15 cellular contexts compared by ENCODE assay signal in the genomic region with DNA sequence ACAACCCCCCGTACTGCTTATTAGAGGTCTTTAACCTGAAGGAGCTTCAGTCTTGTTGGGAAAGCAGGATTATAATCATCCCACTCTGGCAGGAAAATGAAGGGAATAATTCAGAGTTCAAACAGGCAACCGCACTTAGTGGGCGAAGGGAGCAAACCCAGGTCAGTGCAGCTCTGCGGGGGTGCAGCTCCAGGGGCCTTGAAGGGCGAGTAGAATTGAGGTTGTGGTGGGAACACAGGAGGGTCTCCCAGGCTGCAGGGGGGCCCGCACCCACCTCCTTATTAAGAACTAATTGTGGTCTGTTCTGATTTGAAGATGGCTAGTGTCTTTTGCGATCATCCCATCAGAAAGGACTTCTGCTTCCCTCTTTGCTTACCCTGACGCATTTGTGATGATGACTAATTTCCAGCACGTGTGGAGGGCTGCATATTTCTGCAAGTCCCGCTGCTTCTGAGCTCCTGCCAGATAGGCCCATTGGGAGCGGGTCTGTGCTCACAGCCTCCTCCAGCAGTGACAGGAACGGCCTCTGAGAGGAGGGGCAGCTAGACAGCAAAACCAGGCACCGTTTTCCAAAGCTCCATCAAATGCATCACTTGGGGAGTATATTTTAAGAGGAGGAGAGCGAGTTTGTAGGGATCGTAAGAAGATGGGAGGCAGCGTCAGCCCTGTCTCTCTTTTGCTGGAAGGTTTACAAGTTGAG.
A peak's percentile ranks its signal among the peaks of the same experiment; 100 is the strongest.
DNase-seq lines count a peak whose midpoint lies in the region; ATAC-seq and TF ChIP-seq lines count a peak whose summit lies in the region.
"Had no signal": no experiment of that assay in that cellular context is flagged by ENCODE, and none has a peak within 500 bp of the region (broad histone marks: within the 10 kb centered on the region; RNA-seq: fewer than 3 reads in every experiment).

No MANE protein-coding gene starts in this region.

- intact Hi-C loops in sciatic nerve (cut with DNase I) = no loop called here
- intact Hi-C loops in lower lobe of right lung (cut with DNase I) = no loop called here

- no peaks in the 10 kb centered on the region for H3K9me3 Mint-ChIP-seq in activated T-helper 17 cell treated with anti-CD3 and anti-CD28 coated beads, Interleukin-2, amount 50 U/mL, for 72 hours

- no peaks in the 10 kb centered on the region for H3K4me1 ChIP-seq in lower lobe of right lung

- DNase-seq in ELF-1 (ENCODE audit: low read depth, low spot score) = peak; percentile 32
- DNase-seq in RKO (ENCODE audit: low spot score) = peak; percentile 52
- peak; percentile 28 for DNase-seq in fibroblast of gingiva (ENCODE audit: low read depth)
- DNase-seq in sciatic nerve (ENCODE audit: low spot score) = no peak
- no peak for DNase-seq in lower lobe of right lung
- DNase-seq in hippocampal formation (lab: John Stamatoyannopoulos, UW) = no peak
- no peak for DNase-seq in stimulated activated naive CD4-positive, alpha-beta T cell (lab: John Stamatoyannopoulos, UW)
- DNase-seq: activated CD4-positive, alpha-beta memory T cell treated with anti-CD3 and anti-CD28 coated beads, Interleukin-2, amount 10 ng/mL, durations not matched to agents 7 days and 5 days; activated gamma-delta T cell treated with Interleukin-2 at 50 U/mL for 16 hours; CD8-positive, alpha-beta memory T cell; NCI-H1048; NCI-H2171; retina had no signal

- no peak overlapping the region for H3K27ac ChIP-seq in lower lobe of right lung

- peaks cover 6% of the 10 kb centered on the region for H3K27me3 Mint-ChIP-seq in activated T-helper 17 cell treated with anti-CD3 and anti-CD28 coated beads, Interleukin-2, amount 50 U/mL, for 72 hours
- H3K27me3 Mint-ChIP-seq: activated CD4-positive, alpha-beta memory T cell treated with anti-CD3 and anti-CD28 coated beads, Interleukin-2, amount 10 ng/mL, durations not matched to agents 7 days and 5 days had no signal

- no peaks in the 10 kb centered on the region for H3K36me3 ChIP-seq in lower lobe of right lung

- peaks cover 19% of the 10 kb centered on the region for H3K27me3 ChIP-seq in lower lobe of right lung (ENCODE audit: low read depth)

- no peak overlapping the region for H3K4me3 ChIP-seq in lower lobe of right lung

- TF ChIP-seq CTCF in lower lobe of right lung (IDR thresholded peaks at IDR 0.05) = no peak

- ATAC-seq in sciatic nerve (peak; percentile 80), lower lobe of right lung (no peak)
- no peak for ATAC-seq in activated T-helper 17 cell treated with anti-CD3 and anti-CD28 coated beads, Interleukin-2, amount 50 U/mL, for 72 hours (replicated peaks)

- no peak overlapping the region for H3K4me3 Mint-ChIP-seq in activated T-helper 17 cell treated with anti-CD3 and anti-CD28 coated beads, Interleukin-2, amount 50 U/mL, for 72 hours
- H3K4me3 Mint-ChIP-seq: activated CD4-positive, alpha-beta memory T cell treated with anti-CD3 and anti-CD28 coated beads, Interleukin-2, amount 10 ng/mL, durations not matched to agents 7 days and 5 days; CD8-positive, alpha-beta memory T cell; T-helper 1 cell treated with Interleukin-12 subunit alpha and Interleukin-12 subunit beta and Interleukin-4 antibody, amounts not matched to agents 30 μg/mL and 1 μg/mL, for 36 hours had no signal

- H3K36me3 Mint-ChIP-seq in activated T-helper 17 cell treated with anti-CD3 and anti-CD28 coated beads, Interleukin-2, amount 50 U/mL, for 72 hours (ENCODE audit: low read depth) = no peaks in the 10 kb centered on the region
- H3K36me3 Mint-ChIP-seq: CD8-positive, alpha-beta memory T cell had no signal

- no peak overlapping the region for H3K27ac Mint-ChIP-seq in activated T-helper 17 cell treated with anti-CD3 and anti-CD28 coated beads, Interleukin-2, amount 50 U/mL, for 72 hours
- H3K27ac Mint-ChIP-seq: activated CD4-positive, alpha-beta memory T cell treated with anti-CD3 and anti-CD28 coated beads, Interleukin-2, amount 10 ng/mL, durations not matched to agents 7 days and 5 days; CD8-positive, alpha-beta memory T cell; T-helper 1 cell treated with Interleukin-12 subunit alpha and Interleukin-12 subunit beta and Interleukin-4 antibody, amounts not matched to agents 30 μg/mL and 1 μg/mL, for 36 hours had no signal

- no peaks in the 10 kb centered on the region for H3K9me3 ChIP-seq in lower lobe of right lung

- H3K4me1 Mint-ChIP-seq in activated T-helper 17 cell treated with anti-CD3 and anti-CD28 coated beads, Interleukin-2, amount 50 U/mL, for 72 hours = no peaks in the 10 kb centered on the region
- H3K4me1 Mint-ChIP-seq: activated CD4-positive, alpha-beta memory T cell treated with anti-CD3 and anti-CD28 coated beads, Interleukin-2, amount 10 ng/mL, durations not matched to agents 7 days and 5 days; CD8-positive, alpha-beta memory T cell had no signal

Comparison
In these comparisons a context has a peak if more than half of its experiments do, and no peak if none do; other contexts are left out.
1. DNase-seq: peak in ELF-1 (single experiment), RKO (single experiment) and fibroblast of gingiva (single experiment); none in sciatic nerve (single experiment), lower lobe of right lung (single experiment), hippocampal formation (0 of 2) and stimulated activated naive CD4-positive, alpha-beta T cell (0 of 6).